ENCODE assay signal across 11 cellular contexts in genomic region chr11:100830978-100831732, GRCh38.
DNase-seq lines count a peak whose midpoint lies in the region; ATAC-seq and TF ChIP-seq lines count a peak whose summit lies in the region.
"Had no signal": no experiment of that assay in that cellular context is flagged by ENCODE, and none has a peak within 500 bp of the region (broad histone marks: within the 10 kb centered on the region; RNA-seq: fewer than 3 reads in every experiment).

No MANE protein-coding gene starts in this region.

- TF ChIP-seq CTCF in brain microvascular endothelial cell (IDR thresholded peaks at IDR 0.05; ENCODE audit: low read depth, low read length, missing control alignments) (no peak), testis (IDR thresholded peaks at IDR 0.05) (no peak)

- H3K4me1 ChIP-seq in testis = peaks cover 4% of the 10 kb centered on the region

- intact Hi-C loops in testis (cut with DNase I; ENCODE audit: low total_unique reads) = no loop called here

- POLR2A ChIA-PET in naive thymus-derived CD8-positive, alpha-beta T cell (lab: Charles Lee) = interaction anchor here (0.5 kb wide), 1 partner anchor 35 kb away, joined by 3 read pairs; no protein-coding TSS in a partner anchor

- H3K9me3 ChIP-seq in testis = no peaks in the 10 kb centered on the region
- H3K9me3 ChIP-seq: ovary had no signal

- no peaks in the 10 kb centered on the region for H3K36me3 Mint-ChIP-seq in naive thymus-derived CD8-positive, alpha-beta T cell

- H3K4me1 Mint-ChIP-seq in naive thymus-derived CD8-positive, alpha-beta T cell = no peaks in the 10 kb centered on the region

- in situ Hi-C loops in brain microvascular endothelial cell (cut with HindIII; ENCODE audit: low pct_ligation_motif_present, low sequenced_read_pairs) = no loop called here

- H3K4me3 ChIP-seq in brain microvascular endothelial cell (ENCODE audit: low read depth, low read length) = no peak overlapping the region
- H3K4me3 ChIP-seq in testis = no peak overlapping the region
- H3K4me3 ChIP-seq: ovary had no signal

- no peak overlapping the region for H3K27ac Mint-ChIP-seq in naive thymus-derived CD8-positive, alpha-beta T cell
- H3K27ac Mint-ChIP-seq: activated CD8-positive, alpha-beta T cell treated with anti-CD3 and anti-CD28 coated beads for 36 hours had no signal

- H3K36me3 ChIP-seq in brain microvascular endothelial cell (replicated peaks) (no peaks in the 10 kb centered on the region), testis (ENCODE audit: low read depth, missing control alignments) (no peaks in the 10 kb centered on the region)
- H3K36me3 ChIP-seq: ovary had no signal

- 36 to 40% methylated on average over 6 of the region's 6 CpGs for WGBS in testis, 2 donors

- DNase-seq in HT1080 (ENCODE audit: low read depth) (peak; percentile 68), brain microvascular endothelial cell (peak; percentile 42), hepatic stellate cell (ENCODE audit: low spot score) (peak; percentile 18), testis (peak; percentile 26), NCI-H1092 treated with DMSO at 0.1 percent for 48 hours (lab: John Stamatoyannopoulos, UW) (no peak)
- no peak for DNase-seq in naive thymus-derived CD8-positive, alpha-beta T cell
- DNase-seq: activated CD8-positive, alpha-beta T cell treated with anti-CD3 and anti-CD28 coated beads for 36 hours; aorta; NCI-H1694 had no signal

- H3K9me3 Mint-ChIP-seq in naive thymus-derived CD8-positive, alpha-beta T cell = peaks cover 0 to 4% (median 0%) of the 10 kb centered on the region in 9 donors
- H3K9me3 Mint-ChIP-seq: activated CD8-positive, alpha-beta T cell treated with anti-CD3 and anti-CD28 coated beads for 36 hours had no signal

- H3K27me3 Mint-ChIP-seq in naive thymus-derived CD8-positive, alpha-beta T cell = peaks cover 0 to 1% (median 0%) of the 10 kb centered on the region in 5 donors
- H3K27me3 Mint-ChIP-seq: activated CD8-positive, alpha-beta T cell treated with anti-CD3 and anti-CD28 coated beads for 36 hours had no signal

- no peak for ATAC-seq in GM18909 (IDR thresholded peaks at IDR 0.05; ENCODE audit: poor library complexity, unreplicated experiment)
- ATAC-seq in naive thymus-derived CD8-positive, alpha-beta T cell = no peak
- ATAC-seq: activated CD8-positive, alpha-beta T cell treated with anti-CD3 and anti-CD28 coated beads for 36 hours had no signal

- H3K4me3 Mint-ChIP-seq in naive thymus-derived CD8-positive, alpha-beta T cell = no peak overlapping the region
- H3K4me3 Mint-ChIP-seq: activated CD8-positive, alpha-beta T cell treated with anti-CD3 and anti-CD28 coated beads for 36 hours had no signal

- no peak for TF ChIP-seq POLR2A in testis (IDR thresholded peaks at IDR 0.05)

- H3K27ac ChIP-seq in brain microvascular endothelial cell = peak overlapping the region; percentile 10
- H3K27ac ChIP-seq in testis = no peak overlapping the region
- H3K27ac ChIP-seq: ovary had no signal

- H3K27me3 ChIP-seq in brain microvascular endothelial cell (replicated peaks) = no peaks in the 10 kb centered on the region
- no peaks in the 10 kb centered on the region for H3K27me3 ChIP-seq in testis
- H3K27me3 ChIP-seq: ovary had no signal

Comparison
In these comparisons a context has a peak if more than half of its experiments do, and no peak if none do; other contexts are left out.
1. DNase-seq: peak in HT1080 (single experiment), brain microvascular endothelial cell (single experiment), hepatic stellate cell (single experiment) and testis (single experiment); none in naive thymus-derived CD8-positive, alpha-beta T cell (0 of 10) and NCI-H1092 treated with DMSO at 0.1 percent for 48 hours (single experiment).